In genomic region chr20:56630086-56630493, GRCh38 we compare ENCODE assay signal across 8 cellular contexts. TPM values are rescaled to one million over a fixed set of nuclear protein-coding genes. Genes with fewer than 3 reads are reported as not detected.
DNase-seq lines count a peak whose midpoint lies in the region; ATAC-seq, FAIRE-seq and TF ChIP-seq lines count a peak whose summit lies in the region.

No MANE protein-coding gene starts in this region.

- 2 to 5% (median 4%) methylated on average over 22 to 38 of the region's 38 CpGs for WGBS in small intestine, 3 donors

- FAIRE-seq in small intestine (lab: Jason Lieb, UNC): no peak

- no peaks in the 10 kb centered on the region for H3K36me3 Mint-ChIP-seq in CD14-positive monocyte
- no peaks in the 10 kb centered on the region for H3K36me3 Mint-ChIP-seq in activated CD8-positive, alpha-beta T cell treated with anti-CD3 and anti-CD28 coated beads, Interleukin-2, amount 10 ng/mL, durations not matched to agents 7 days and 5 days (ENCODE audit: low read depth)

- DNase-seq in CD14-positive monocyte (ENCODE audit: low spot score) (no peak), left cardiac atrium (peak; percentile 35), small intestine (no peak), G401 (ENCODE audit: low spot score) (no peak)
- no peak for DNase-seq in activated CD8-positive, alpha-beta T cell treated with anti-CD3 and anti-CD28 coated beads, Interleukin-2, amount 10 ng/mL, durations not matched to agents 7 days and 5 days

- no peaks in the 10 kb centered on the region for H3K9me3 ChIP-seq in HUES48 (ENCODE audit: control insufficient read depth, insufficient read depth, low read length)
- no peaks in the 10 kb centered on the region for H3K9me3 ChIP-seq in small intestine (ENCODE audit: control insufficient read depth, low read depth)

- ATAC-seq in activated CD8-positive, alpha-beta T cell treated with anti-CD3 and anti-CD28 coated beads, Interleukin-2, amount 10 ng/mL, durations not matched to agents 7 days and 5 days: no peak
- ATAC-seq in left cardiac atrium (peak; percentile 39 to 77), GM21529 (IDR thresholded peaks at IDR 0.05; ENCODE audit: unreplicated experiment) (no peak), GM19463 (IDR thresholded peaks at IDR 0.05; ENCODE audit: unreplicated experiment) (no peak)

- H3K36me3 ChIP-seq in HUES48 (ENCODE audit: control insufficient read depth, insufficient read depth, low read length): peaks cover 20% of the 10 kb centered on the region
- no peaks in the 10 kb centered on the region for H3K36me3 ChIP-seq in small intestine (ENCODE audit: control insufficient read depth in 2 of 2, insufficient read depth in 2 of 2, low read length in 2 of 2)

- peaks cover 58% of the 10 kb centered on the region for H3K27me3 ChIP-seq in HUES48 (ENCODE audit: control insufficient read depth, insufficient read depth, low read length)
- H3K27me3 ChIP-seq in small intestine (ENCODE audit: control insufficient read depth in 2 of 2, insufficient read depth in 2 of 2, low read length in 2 of 2): peaks cover 48 to 55% of the 10 kb centered on the region in 2 donors

- intact Hi-C loops in CD14-positive monocyte (cut with micrococcal nuclease): no loop called here
- intact Hi-C loops in left cardiac atrium (cut with DNase I): no loop called here

- CTCF ChIA-PET in activated CD8-positive, alpha-beta T cell treated with anti-CD3 and anti-CD28 coated beads, Interleukin-2, amount 10 ng/mL, durations not matched to agents 7 days and 5 days (lab: Charles Lee): no interaction called here

- H3K4me3 Mint-ChIP-seq in CD14-positive monocyte: peak overlapping the region; percentile 20 to 87
- peak overlapping the region; percentile 28 for H3K4me3 Mint-ChIP-seq in activated CD8-positive, alpha-beta T cell treated with anti-CD3 and anti-CD28 coated beads, Interleukin-2, amount 10 ng/mL, durations not matched to agents 7 days and 5 days

- H3K27ac ChIP-seq in HUES48 (ENCODE audit: low read depth, low read length) (peak overlapping the region; percentile 61), small intestine (ENCODE audit: low read depth in 1 of 2, low read length in 1 of 2) (no peak overlapping the region)

- no peak for TF ChIP-seq CTCF in CD14-positive monocyte (IDR thresholded peaks at IDR 0.05)

- H3K4me3 ChIP-seq in HUES48 (ENCODE audit: low read depth, low read length) (peak overlapping the region; percentile 78), small intestine (ENCODE audit: low read depth in 1 of 2, low read length in 2 of 2) (peak overlapping the region; percentile 4 to 25)

- POLR2A ChIA-PET in activated CD8-positive, alpha-beta T cell treated with anti-CD3 and anti-CD28 coated beads, Interleukin-2, amount 10 ng/mL, durations not matched to agents 7 days and 5 days (lab: Charles Lee): no interaction called here

- H3K9ac ChIP-seq in HUES48 (ENCODE audit: low read depth, low read length): peak overlapping the region; percentile 78

- H3K27ac Mint-ChIP-seq in CD14-positive monocyte: no peak overlapping the region
- H3K27ac Mint-ChIP-seq in activated CD8-positive, alpha-beta T cell treated with anti-CD3 and anti-CD28 coated beads, Interleukin-2, amount 10 ng/mL, durations not matched to agents 7 days and 5 days: no peak overlapping the region

- H3K27me3 Mint-ChIP-seq in CD14-positive monocyte (ENCODE audit: low read depth in 3 of 3): peaks cover 85 to 100% (median 87%) of the 10 kb centered on the region in 3 donors
- H3K27me3 Mint-ChIP-seq in activated CD8-positive, alpha-beta T cell treated with anti-CD3 and anti-CD28 coated beads, Interleukin-2, amount 10 ng/mL, durations not matched to agents 7 days and 5 days (ENCODE audit: low read depth): peaks cover 67% of the 10 kb centered on the region

- peaks cover 0 to 17% (median 7%) of the 10 kb centered on the region in 7 donors for H3K9me3 Mint-ChIP-seq in CD14-positive monocyte
- H3K9me3 Mint-ChIP-seq in activated CD8-positive, alpha-beta T cell treated with anti-CD3 and anti-CD28 coated beads, Interleukin-2, amount 10 ng/mL, durations not matched to agents 7 days and 5 days (ENCODE audit: insufficient read depth): no peaks in the 10 kb centered on the region

- H3K4me1 ChIP-seq in HUES48 (ENCODE audit: control insufficient read depth, insufficient read depth, low read length) (peaks cover 58% of the 10 kb centered on the region), small intestine (ENCODE audit: control insufficient read depth in 2 of 2, insufficient read depth in 1 of 2, low read depth in 1 of 2, low read length in 1 of 2) (peaks cover 2 to 4% of the 10 kb centered on the region in 2 donors)

- in situ Hi-C loops in G401 (cut with HindIII; ENCODE audit: low sequenced_read_pairs): no loop called here

- peaks cover 16% of the 10 kb centered on the region for H3K4me1 Mint-ChIP-seq in CD14-positive monocyte
- H3K4me1 Mint-ChIP-seq in activated CD8-positive, alpha-beta T cell treated with anti-CD3 and anti-CD28 coated beads, Interleukin-2, amount 10 ng/mL, durations not matched to agents 7 days and 5 days (ENCODE audit: low read depth): peaks cover 23% of the 10 kb centered on the region

RNA-seq across cellular contexts. Expression of gene TFAP2C, which starts 1.0 kb away (rescaled TPM):
- polyA plus RNA-seq in CD14-positive monocyte (not detected), small intestine (under 1 TPM in 1 of 3 donors, not detected in 2; 0.18 TPM)
- total RNA-seq in activated CD8-positive, alpha-beta T cell treated with anti-CD3 and anti-CD28 coated beads, Interleukin-2, amount 10 ng/mL, durations not matched to agents 7 days and 5 days: not detected
- total RNA-seq in left cardiac atrium: under 1 TPM; 0.47 to 0.56 TPM
- total RNA-seq in G401 (2014; rRNA removed; shearing (Covaris generic)): 0.12 and 0.27 TPM in 2 replicates

Comparison
In these comparisons a context has a peak if more than half of its experiments do, and no peak if none do; other contexts are left out.
1. ATAC-seq: peak in left cardiac atrium (2 of 2); none in activated CD8-positive, alpha-beta T cell treated with anti-CD3 and anti-CD28 coated beads, Interleukin-2, amount 10 ng/mL, durations not matched to agents 7 days and 5 days (single experiment), GM21529 (single experiment) and GM19463 (single experiment).